Comparison of ENCODE assay signal across 8 cellular contexts in the genomic region with DNA sequence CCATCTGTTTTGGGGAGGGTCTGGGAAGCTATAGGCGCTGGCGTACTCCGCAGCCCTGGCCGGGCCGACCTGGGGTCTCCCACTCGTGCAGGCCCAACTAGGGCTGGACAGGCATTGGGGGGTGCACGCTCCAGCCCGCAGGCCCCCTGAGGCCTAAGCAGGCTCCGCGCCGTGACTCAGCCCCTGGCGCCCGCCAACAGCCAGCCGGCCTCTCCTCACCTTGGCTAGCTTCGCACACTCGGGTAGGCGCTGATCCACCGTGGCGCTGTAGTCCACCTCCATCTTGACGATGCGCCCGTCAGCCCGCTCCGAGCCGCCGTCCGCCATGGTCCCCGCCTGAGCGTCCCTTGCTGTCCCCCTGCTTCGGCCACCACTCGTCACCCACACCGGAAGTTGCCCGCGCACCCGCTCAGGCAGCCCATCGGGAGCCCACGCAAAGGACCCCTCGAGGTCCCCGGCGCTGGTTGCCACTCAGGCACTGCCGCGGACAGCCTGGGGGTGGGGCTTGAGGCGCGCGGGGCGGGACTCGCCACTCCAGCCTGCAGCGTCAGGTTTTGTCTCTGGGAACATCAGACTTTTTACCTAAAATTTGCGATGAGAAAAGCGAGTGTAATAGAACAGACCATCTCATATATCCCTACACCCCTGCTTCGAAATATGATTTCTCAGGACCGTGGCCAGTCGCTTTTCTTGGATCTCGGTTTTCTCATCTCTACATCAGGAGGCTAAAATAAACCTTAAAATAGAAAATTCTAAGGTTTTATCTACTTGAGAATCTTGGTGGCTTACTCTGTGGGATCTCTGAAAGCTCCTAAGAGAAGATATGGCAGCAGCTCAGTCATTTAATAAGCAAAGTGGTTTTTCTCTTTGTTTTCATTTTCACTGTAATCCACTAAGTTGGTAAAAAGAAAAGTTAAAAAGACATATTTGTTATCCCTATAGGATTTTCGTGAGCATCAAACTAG. TPM values are rescaled to one million over a fixed set of nuclear protein-coding genes. Genes with fewer than 3 reads are reported as not detected.
DNase-seq lines count a peak whose midpoint lies in the region; ATAC-seq and TF ChIP-seq lines count a peak whose summit lies in the region.

A gene (minus strand): TSS at position 385 of the 965 bp plus-strand sequence. CDS start 58 bp downstream, at position 327.

- peak; percentile 90 for ATAC-seq in RWPE2 (ENCODE audit: low read depth)
- peak; percentile 95 for ATAC-seq in stimulated activated naive CD8-positive, alpha-beta T cell treated with anti-CD3 and anti-CD28 coated beads, Interleukin-15, amount 100 ng/mL, for 72 hours

- no peaks in the 10 kb centered on the region for H3K27me3 Mint-ChIP-seq in nephron progenitor cell (ENCODE audit: low read depth, poor library complexity)
- H3K27me3 Mint-ChIP-seq in stimulated activated naive CD8-positive, alpha-beta T cell treated with anti-CD3 and anti-CD28 coated beads, Interleukin-15, amount 100 ng/mL, for 72 hours, result no peaks in the 10 kb centered on the region

- no peaks in the 10 kb centered on the region for H3K9me3 ChIP-seq in Loucy (ENCODE audit: insufficient read depth, low read depth, low read length)
- no peaks in the 10 kb centered on the region for H3K9me3 ChIP-seq in RWPE2 (ENCODE audit: severe bottlenecking)

- H3K4me3 ChIP-seq in Loucy (ENCODE audit: low read length, poor library complexity, severe bottlenecking) (peak within 1 kb of the TSS; percentile 99), RWPE2 (ENCODE audit: severe bottlenecking) (peak within 1 kb of the TSS; percentile 76), fibroblast of the aortic adventitia (ENCODE audit: low read depth, low read length) (peak within 1 kb of the TSS; percentile 99)

- H3K9me2 ChIP-seq in Loucy (replicated peaks; ENCODE audit: low read depth, low read length), result no peaks in the 10 kb centered on the region

- peaks cover 19% of the 10 kb centered on the region for H3K36me3 Mint-ChIP-seq in nephron progenitor cell (ENCODE audit: low read depth)

- H3K4me3 Mint-ChIP-seq in nephron progenitor cell, result peak within 1 kb of the TSS; percentile 93
- peak within 1 kb of the TSS; percentile 83 to 93 for H3K4me3 Mint-ChIP-seq in stimulated activated naive CD8-positive, alpha-beta T cell treated with anti-CD3 and anti-CD28 coated beads, Interleukin-15, amount 100 ng/mL, for 72 hours

- peak within 1 kb of the TSS; percentile 71 for H3K27ac ChIP-seq in RWPE2 (ENCODE audit: poor library complexity, severe bottlenecking)

- H3K9me3 Mint-ChIP-seq in nephron progenitor cell, result no peaks in the 10 kb centered on the region
- H3K9me3 Mint-ChIP-seq in stimulated activated naive CD8-positive, alpha-beta T cell treated with anti-CD3 and anti-CD28 coated beads, Interleukin-15, amount 100 ng/mL, for 72 hours, result no peaks in the 10 kb centered on the region

- peak within 1 kb of the TSS; percentile 85 for H2AFZ ChIP-seq in Loucy (ENCODE audit: low read length)

- H3K4me1 Mint-ChIP-seq in nephron progenitor cell, result peaks cover 30% of the 10 kb centered on the region
- H3K4me1 Mint-ChIP-seq in stimulated activated naive CD8-positive, alpha-beta T cell treated with anti-CD3 and anti-CD28 coated beads, Interleukin-15, amount 100 ng/mL, for 72 hours, result peaks cover 42% of the 10 kb centered on the region

- peaks cover 50% of the 10 kb centered on the region for H3K79me2 ChIP-seq in Loucy (ENCODE audit: insufficient read depth, low read length)

- peaks cover 35% of the 10 kb centered on the region for H3K4me1 ChIP-seq in Loucy (ENCODE audit: insufficient read depth, low read length, poor library complexity, severe bottlenecking)
- H3K4me1 ChIP-seq in RWPE2 (ENCODE audit: insufficient read depth, poor library complexity, severe bottlenecking), result peaks cover 22% of the 10 kb centered on the region

- H3K27ac Mint-ChIP-seq in nephron progenitor cell, result peak within 1 kb of the TSS; percentile 96
- peak within 1 kb of the TSS; percentile 97 to 100 for H3K27ac Mint-ChIP-seq in stimulated activated naive CD8-positive, alpha-beta T cell treated with anti-CD3 and anti-CD28 coated beads, Interleukin-15, amount 100 ng/mL, for 72 hours

- H3F3A ChIP-seq in Loucy (ENCODE audit: low read depth), result no peaks in the 10 kb centered on the region

- H3K4me2 ChIP-seq in Loucy (ENCODE audit: low read depth, low read length, poor library complexity, severe bottlenecking), result peak within 1 kb of the TSS; percentile 98

- H3K9ac ChIP-seq in Loucy (ENCODE audit: low read depth, low read length, poor library complexity, severe bottlenecking), result peak within 1 kb of the TSS; percentile 90

- DNase-seq in ELR (ENCODE audit: low read depth) (peak; percentile 95), H4 (ENCODE audit: low spot score) (peak; percentile 91), RWPE2 (ENCODE audit: low spot score) (peak; percentile 91), fibroblast of the aortic adventitia (ENCODE audit: low read depth) (peak; percentile 88), nephron progenitor cell (peak; percentile 96)
- peak; percentile 93 for DNase-seq in activated effector memory CD4-positive, alpha-beta T cell treated with Interleukin-2 at 50 U/mL for 16 hours
- DNase-seq in stimulated activated naive CD8-positive, alpha-beta T cell treated with anti-CD3 and anti-CD28 coated beads, Interleukin-15, amount 100 ng/mL, for 72 hours, result peak; percentile 94

- TF ChIP-seq CTCF in Loucy (conservative IDR thresholded peaks at IDR 0.05; ENCODE audit: low read length), result no peak
- TF ChIP-seq CTCF in RWPE2 (IDR thresholded peaks at IDR 0.05; ENCODE audit: poor library complexity, severe bottlenecking), result no peak
- no peak for TF ChIP-seq CTCF in fibroblast of the aortic adventitia (IDR thresholded peaks at IDR 0.05; ENCODE audit: insufficient read depth, low read length)
- TF ChIP-seq CTCF in nephron progenitor cell (IDR thresholded peaks at IDR 0.05), result no peak

- peaks cover 46% of the 10 kb centered on the region for H4K20me1 ChIP-seq in Loucy (ENCODE audit: insufficient read depth, low read length, poor library complexity, severe bottlenecking)

- no peaks in the 10 kb centered on the region for H3K27me3 ChIP-seq in Loucy (ENCODE audit: insufficient read depth, low read length, poor library complexity, severe bottlenecking)
- no peaks in the 10 kb centered on the region for H3K27me3 ChIP-seq in RWPE2 (ENCODE audit: insufficient read depth, poor library complexity, severe bottlenecking)

- H3K36me3 ChIP-seq in Loucy (ENCODE audit: insufficient read depth, low read length) (no peaks in the 10 kb centered on the region), RWPE2 (ENCODE audit: low read depth) (peaks cover 30% of the 10 kb centered on the region)

RNA-seq across cellular contexts. Expression of the gene that starts here (rescaled TPM):
- total RNA-seq in H4 (2014; rRNA removed; shearing (Covaris generic)), result 45.9 and 55.4 TPM in 2 replicates
- total RNA-seq in fibroblast of the aortic adventitia (ENCODE audit: low replicate concordance), result 19.1 and 35.2 TPM in 2 replicates

Comparison
In these comparisons a context has a peak if more than half of its experiments do, and no peak if none do; other contexts are left out.
1. Peak in every context shown above with its lines: DNase-seq, ATAC-seq, H3K4me3 ChIP-seq and H3K27ac ChIP-seq.